ENCODE assay signal across 9 cellular contexts in the genomic region with DNA sequence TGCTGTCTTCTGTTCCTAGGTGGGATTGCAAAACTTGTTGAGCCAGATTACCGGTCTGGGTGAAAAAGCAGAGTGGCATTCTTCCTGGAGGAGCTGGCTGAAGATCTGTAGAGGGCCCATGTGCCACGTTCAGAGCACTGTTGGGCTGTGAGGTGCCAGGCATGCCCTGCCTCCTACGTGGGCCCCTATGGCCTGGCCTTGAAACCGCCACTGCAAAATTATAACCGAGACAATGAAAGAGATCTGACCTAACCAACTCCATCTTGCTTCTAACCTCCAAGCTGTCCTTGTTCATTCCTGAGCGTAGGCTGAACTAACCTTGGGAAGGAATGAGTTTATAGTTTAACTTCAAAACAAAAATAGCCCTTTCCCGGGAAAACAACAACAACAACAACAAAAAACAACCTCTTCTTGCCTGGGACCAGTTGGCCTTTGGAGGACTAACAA. TPM values are rescaled to one million over a fixed set of nuclear protein-coding genes. Genes with fewer than 3 reads are reported as not detected.
DNase-seq lines count a peak whose midpoint lies in the region; ATAC-seq and TF ChIP-seq lines count a peak whose summit lies in the region.
"Had no signal": no experiment of that assay in that cellular context is flagged by ENCODE, and none has a peak within 500 bp of the region (broad histone marks: within the 10 kb centered on the region; RNA-seq: fewer than 3 reads in every experiment).

No MANE protein-coding gene starts in this region.

- POLR2A ChIA-PET in WTC11 (lab: Charles Lee), result interaction anchor here (1.3 kb wide), 1 partner anchor 116 kb away, joined by 3 read pairs; the partner anchor contains the start of gene CFAP92

- DNase-seq in H9 (no peak), WTC11 (ENCODE audit: low spot score) (no peak), C1 segment of cervical spinal cord (lab: John Stamatoyannopoulos, UW) (no peak), NCI-H1417 (lab: John Stamatoyannopoulos, UW) (no peak), AG08396 (ENCODE audit: low spot score) (no peak)
- DNase-seq: T-helper 9 cell had no signal

- H4K8ac ChIP-seq in H9 (replicated peaks; ENCODE audit: insufficient read length, low read depth, low read length), result no peak overlapping the region

- peak overlapping the region; percentile 14 for H2BK12ac ChIP-seq in H9 (ENCODE audit: insufficient read length, low read depth, low read length)

- H3K4me3 ChIP-seq in gastroesophageal sphincter (peak overlapping the region in 1 of 2 donors; percentile 79), skin epidermis (peak overlapping the region; percentile 56 to 79 (median 66))

- H3K36me3 Mint-ChIP-seq in H9 (ENCODE audit: insufficient read depth in 1 of 3, low read depth in 3 of 3), result peaks cover 2 to 12% (median 8%) of the 10 kb centered on the region in 3 experiments; a peak in 5 of 7 replicates
- H3K36me3 Mint-ChIP-seq in WTC11, result peaks cover 4% of the 10 kb centered on the region; the same call in 1 of the 2 replicates

- H3K27me3 Mint-ChIP-seq in H9 (ENCODE audit: low read depth), result peaks cover 23% of the 10 kb centered on the region
- peaks cover 11% of the 10 kb centered on the region for H3K27me3 Mint-ChIP-seq in WTC11 (ENCODE audit: low read depth)

- H3K23me2 ChIP-seq in H9 (ENCODE audit: insufficient read length, low read depth, low read length, poor library complexity, severe bottlenecking), result peaks cover 13% of the 10 kb centered on the region

- H2BK120ac ChIP-seq in H9 (ENCODE audit: low read depth, low read length, poor library complexity, severe bottlenecking), result no peak overlapping the region

- no peak overlapping the region for H2BK15ac ChIP-seq in H9 (ENCODE audit: low read depth, low read length)

- no peak overlapping the region for H4K91ac ChIP-seq in H9 (ENCODE audit: insufficient read length, low read depth, low read length)

- no peak for TF ChIP-seq EP300 in gastroesophageal sphincter (IDR thresholded peaks at IDR 0.05)

- no peaks in the 10 kb centered on the region for H3K27me3 ChIP-seq in H9 (ENCODE audit: insufficient read depth, low read length)
- no peaks in the 10 kb centered on the region for H3K27me3 ChIP-seq in gastroesophageal sphincter

- ATAC-seq in WTC11, result no peak
- ATAC-seq in gastroesophageal sphincter, result no peak
- ATAC-seq in HG03469 (IDR thresholded peaks at IDR 0.05; ENCODE audit: unreplicated experiment), result no peak

- H3K79me2 ChIP-seq in H9 (ENCODE audit: insufficient read depth, low read length), result peaks cover 11% of the 10 kb centered on the region; the same call in 1 of the 2 replicates

- no peak overlapping the region for H3K4ac ChIP-seq in H9 (ENCODE audit: low read depth, low read length)

- TF ChIP-seq CTCF in H9 (conservative IDR thresholded peaks at IDR 0.05) (no peak), WTC11 (IDR thresholded peaks at IDR 0.05) (no peak), gastroesophageal sphincter (IDR thresholded peaks at IDR 0.05) (no peak)

- no peak overlapping the region for H4K5ac ChIP-seq in H9 (ENCODE audit: insufficient read length, low read depth, low read length)

- H3K4me2 ChIP-seq in H9 (ENCODE audit: insufficient read depth, insufficient read length, low read length), result peak overlapping the region; percentile 95

- no peaks in the 10 kb centered on the region for H4K20me1 ChIP-seq in H9 (ENCODE audit: control insufficient read depth, insufficient read depth, insufficient read length)

- no peak overlapping the region for H2BK20ac ChIP-seq in H9 (ENCODE audit: low read depth, low read length, poor library complexity, severe bottlenecking)

- H3K4me1 Mint-ChIP-seq in H9, result peaks cover 32 to 36% of the 10 kb centered on the region in 2 experiments
- peaks cover 32% of the 10 kb centered on the region for H3K4me1 Mint-ChIP-seq in WTC11

- H3K23ac ChIP-seq in H9 (ENCODE audit: insufficient read length, low read depth, low read length), result no peak overlapping the region

- H3K9ac ChIP-seq in H9 (ENCODE audit: extremely low read depth, insufficient read length, low read length), result peak overlapping the region; percentile 96

- H3K79me1 ChIP-seq in H9 (ENCODE audit: insufficient read depth, low read depth, low read length, poor library complexity, severe bottlenecking), result peaks cover 7% of the 10 kb centered on the region

- H3K27ac Mint-ChIP-seq in H9 (peak overlapping the region; percentile 37 to 99 (median 81); a peak in 6 of 7 replicates), WTC11 (peak overlapping the region; percentile 25)

- WGBS in H9 (ENCODE audit: extremely low coverage, insufficient read length, low lambda C conversion rate), result no CpG with 5 or more reads among the region's 7 CpGs
- 65 to 79% methylated on average over 2 to 5 of the region's 7 CpGs for WGBS in gastroesophageal sphincter (ENCODE audit: low coverage in 1 of 2), 2 donors

- no peak overlapping the region for H2AK5ac ChIP-seq in H9 (ENCODE audit: insufficient read length, low read length)

- H3K27ac ChIP-seq in H9 (ENCODE audit: insufficient read length, low read depth, low read length) (no peak overlapping the region), gastroesophageal sphincter (peak overlapping the region; percentile 87 to 95 (median 94)), skin epidermis (peak overlapping the region in 20 of 21 experiments; percentile 71 to 99 (median 94))

- no peak overlapping the region for H3K56ac ChIP-seq in H9 (ENCODE audit: insufficient read length, low read depth, low read length)

- H3K14ac ChIP-seq in H9 (ENCODE audit: insufficient read depth, low read length), result no peak overlapping the region

- H3K36me3 ChIP-seq in gastroesophageal sphincter, result peaks cover 0 to 14% of the 10 kb centered on the region in 2 donors

- H3K4me1 ChIP-seq in H9 (ENCODE audit: insufficient read depth, low read length) (no peaks in the 10 kb centered on the region; the same call in 1 of the 2 replicates), gastroesophageal sphincter (peaks cover 0 to 46% (median 17%) of the 10 kb centered on the region in 3 donors)

- peak overlapping the region; percentile 86 to 90 for H3K4me3 Mint-ChIP-seq in H9
- peak overlapping the region; percentile 83 for H3K4me3 Mint-ChIP-seq in WTC11

- H3K9me3 ChIP-seq in H9 (ENCODE audit: control insufficient read depth, low read depth, low read length) (no peaks in the 10 kb centered on the region), gastroesophageal sphincter (no peaks in the 10 kb centered on the region)

- CTCF ChIA-PET in WTC11 (lab: Charles Lee), result interaction anchor here (0.7 to 2.1 kb wide), 6 partner anchors 10 to 269 kb away, joined by 3 to 9 read pairs (median 6); no protein-coding TSS in a partner anchor

- H3K18ac ChIP-seq in H9 (ENCODE audit: insufficient read length, low read depth, low read length), result no peak overlapping the region

- no peak for TF ChIP-seq POLR2A in gastroesophageal sphincter (IDR thresholded peaks at IDR 0.05)

- H3K9me3 Mint-ChIP-seq in H9 (no peaks in the 10 kb centered on the region), WTC11 (no peaks in the 10 kb centered on the region)

- H2BK5ac ChIP-seq in H9 (ENCODE audit: insufficient read length, low read length), result no peak overlapping the region

- H2AFZ ChIP-seq in H9 (ENCODE audit: low read length), result no peak overlapping the region

- no peak overlapping the region for H3T11ph ChIP-seq in H9 (ENCODE audit: low read length)

TF ChIP-seq in WTC11, 78 proteins besides CTCF, POLR2A, EP300 and RAD21 (continues in another document):
- TF ChIP-seq, protein P1, sequence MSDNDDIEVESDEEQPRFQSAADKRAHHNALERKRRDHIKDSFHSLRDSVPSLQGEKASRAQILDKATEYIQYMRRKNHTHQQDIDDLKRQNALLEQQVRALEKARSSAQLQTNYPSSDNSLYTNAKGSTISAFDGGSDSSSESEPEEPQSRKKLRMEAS (CRISPR knock-in tag; IDR thresholded peaks at IDR 0.05), result no peak
- TF ChIP-seq NR1H2 (CRISPR knock-in tag; IDR thresholded peaks at IDR 0.05) (no peak), MYBL2 (CRISPR knock-in tag; IDR thresholded peaks at IDR 0.05) (no peak), AFF4 (CRISPR knock-in tag; IDR thresholded peaks at IDR 0.05; ENCODE audit: borderline replicate concordance) (no peak), ZNF416 (CRISPR knock-in tag; IDR thresholded peaks at IDR 0.05) (no peak), TEAD1 (CRISPR knock-in tag; IDR thresholded peaks at IDR 0.05) (no peak), GRHL2 (CRISPR knock-in tag; IDR thresholded peaks at IDR 0.05; ENCODE audit: insufficient replicate concordance, severe bottlenecking) (no peak), ESRRA (CRISPR knock-in tag; IDR thresholded peaks at IDR 0.05; ENCODE audit: borderline replicate concordance) (no peak), SMAD4 (CRISPR knock-in tag; IDR thresholded peaks at IDR 0.05) (no peak), ZNF396 (CRISPR knock-in tag; IDR thresholded peaks at IDR 0.05; ENCODE audit: borderline replicate concordance) (no peak), TEAD4 (CRISPR knock-in tag; IDR thresholded peaks at IDR 0.05) (no peak), GABPB1 (CRISPR knock-in tag; IDR thresholded peaks at IDR 0.05) (no peak), TCF7 (CRISPR knock-in tag; IDR thresholded peaks at IDR 0.05; ENCODE audit: low read depth) (no peak)

RNA-seq across cellular contexts. Expression of gene ACAD9, which starts 1.4 kb away (rescaled TPM):
- total RNA-seq in H9 (2021) (37.6 and 43.1 TPM in 2 replicates), WTC11 (2021) (31.2 to 35.2 TPM (median 31.8 TPM) in 3 replicates), gastroesophageal sphincter (10 to 100 TPM; 32.4 to 44.0 (median 38.7) TPM)
